ENCODE assay signal across 17 cellular contexts in genomic region chr18:7741640-7742039, GRCh38.
DNase-seq lines count a peak whose midpoint lies in the region; ATAC-seq and TF ChIP-seq lines count a peak whose summit lies in the region.
"Had no signal": no experiment of that assay in that cellular context is flagged by ENCODE, and none has a peak within 500 bp of the region (broad histone marks: within the 10 kb centered on the region; RNA-seq: fewer than 3 reads in every experiment).

No MANE protein-coding gene starts in this region.

- intact Hi-C loops in heart left ventricle (cut with DNase I), result loop anchor here in 2 of 10 donors (10.0 kb wide), 2 partner anchors 63 to 167 kb away; no protein-coding TSS in a partner anchor
- intact Hi-C loops in tibial artery (cut with DNase I; ENCODE audit: low total_unique reads), result no loop called here

- TF ChIP-seq CTCF in heart left ventricle (IDR thresholded peaks at IDR 0.05) (no peak), right atrium auricular region (IDR thresholded peaks at IDR 0.05) (no peak), endodermal cell (conservative IDR thresholded peaks at IDR 0.05) (no peak), mesothelial cell of epicardium (IDR thresholded peaks at IDR 0.05; ENCODE audit: unreplicated experiment) (no peak), tibial artery (IDR thresholded peaks at IDR 0.05) (no peak), osteoblast (IDR thresholded peaks at IDR 0.05; ENCODE audit: extremely low read depth, low read depth, low read length) (no peak)

- no peak overlapping the region for H2AFZ ChIP-seq in osteoblast (ENCODE audit: low read length)

- H3K4me3 Mint-ChIP-seq in endodermal cell (no peak overlapping the region), mesothelial cell of epicardium (no peak overlapping the region)
- H3K4me3 Mint-ChIP-seq: CD8-positive, alpha-beta memory T cell had no signal

- H3K36me3 Mint-ChIP-seq in endodermal cell (ENCODE audit: low read depth), result peaks cover 19% of the 10 kb centered on the region
- H3K36me3 Mint-ChIP-seq in mesothelial cell of epicardium, result peaks cover 15% of the 10 kb centered on the region
- H3K36me3 Mint-ChIP-seq: CD8-positive, alpha-beta memory T cell had no signal

- H3K36me3 ChIP-seq in heart left ventricle, result no peaks in the 10 kb centered on the region
- H3K36me3 ChIP-seq in right atrium auricular region, result no peaks in the 10 kb centered on the region
- H3K36me3 ChIP-seq in endodermal cell (ENCODE audit: control insufficient read depth, insufficient read depth, low read length), result no peaks in the 10 kb centered on the region
- no peaks in the 10 kb centered on the region for H3K36me3 ChIP-seq in tibial artery
- H3K36me3 ChIP-seq in osteoblast (ENCODE audit: insufficient read depth, low read length), result no peaks in the 10 kb centered on the region
- H3K36me3 ChIP-seq: BLaER1 treated with 17β-estradiol and CSF1 and Interleukin-3, amounts not matched to agents 10 nM and 100 nM had no signal

- H3K4me1 Mint-ChIP-seq in endodermal cell, result peaks cover 26% of the 10 kb centered on the region
- peaks cover 29% of the 10 kb centered on the region for H3K4me1 Mint-ChIP-seq in mesothelial cell of epicardium
- H3K4me1 Mint-ChIP-seq: CD8-positive, alpha-beta memory T cell had no signal

- H3K4me2 ChIP-seq in osteoblast (ENCODE audit: insufficient read depth, low read length), result no peak overlapping the region
- H3K4me2 ChIP-seq: BLaER1 treated with 17β-estradiol and CSF1 and Interleukin-3, amounts not matched to agents 10 nM and 100 nM had no signal

- H4K20me1 ChIP-seq in osteoblast (ENCODE audit: insufficient read depth, low read length), result no peaks in the 10 kb centered on the region
- H4K20me1 ChIP-seq: BLaER1 treated with 17β-estradiol and CSF1 and Interleukin-3, amounts not matched to agents 10 nM and 100 nM had no signal

- H3K27me3 ChIP-seq in heart left ventricle (no peaks in the 10 kb centered on the region), right atrium auricular region (no peaks in the 10 kb centered on the region), endodermal cell (ENCODE audit: control insufficient read depth, insufficient read depth, low read length, poor library complexity, severe bottlenecking) (no peaks in the 10 kb centered on the region), tibial artery (no peaks in the 10 kb centered on the region), osteoblast (ENCODE audit: insufficient read depth, low read length) (no peaks in the 10 kb centered on the region)
- H3K27me3 ChIP-seq: BLaER1 treated with 17β-estradiol and CSF1 and Interleukin-3, amounts not matched to agents 10 nM and 100 nM had no signal

- H3K9me3 Mint-ChIP-seq in endodermal cell, result peaks cover 23% of the 10 kb centered on the region
- H3K9me3 Mint-ChIP-seq in mesothelial cell of epicardium, result peaks cover 14% of the 10 kb centered on the region

- no peak overlapping the region for H3K9ac ChIP-seq in endodermal cell (ENCODE audit: extremely low read depth, low read length, poor library complexity, severe bottlenecking)
- H3K9ac ChIP-seq: BLaER1 treated with 17β-estradiol and CSF1 and Interleukin-3, amounts not matched to agents 10 nM and 100 nM had no signal

- H3K27me3 Mint-ChIP-seq in endodermal cell (ENCODE audit: insufficient read depth), result no peaks in the 10 kb centered on the region
- no peaks in the 10 kb centered on the region for H3K27me3 Mint-ChIP-seq in mesothelial cell of epicardium (ENCODE audit: low read depth)

- no peak overlapping the region for H3K4me3 ChIP-seq in heart left ventricle
- H3K4me3 ChIP-seq in right atrium auricular region, result no peak overlapping the region
- H3K4me3 ChIP-seq in endodermal cell (ENCODE audit: low read length), result no peak overlapping the region
- H3K4me3 ChIP-seq in tibial artery, result no peak overlapping the region
- no peak overlapping the region for H3K4me3 ChIP-seq in osteoblast (ENCODE audit: insufficient read depth, low read length)
- H3K4me3 ChIP-seq: BLaER1 treated with 17β-estradiol and CSF1 and Interleukin-3, amounts not matched to agents 10 nM and 100 nM had no signal

- DNase-seq in heart left ventricle, result no peak
- no peak for DNase-seq in right atrium auricular region (ENCODE audit: low spot score)
- DNase-seq in endodermal cell, result no peak
- DNase-seq in mesothelial cell of epicardium (ENCODE audit: low spot score in 2 of 2, unreplicated experiment in 2 of 2), result no peak
- no peak for DNase-seq in tibial artery
- DNase-seq in dedifferentiated amniotic fluid mesenchymal stem cell (ENCODE audit: extremely low spot score), result no peak
- no peak for DNase-seq in stimulated activated naive CD4-positive, alpha-beta T cell (lab: John Stamatoyannopoulos, UW)
- DNase-seq in osteoblast (ENCODE audit: insufficient read length, low spot score, missing footprints), result no peak
- DNase-seq: CD8-positive, alpha-beta memory T cell; DMS79; H7; NCI-H1048; NCI-H1436 treated with DMSO at 0.1 percent for 48 hours; NCI-H2029 treated with DMSO at 0.1 percent for 48 hours; NCI-H2227 treated with DMSO at 0.1 percent for 48 hours; NCI-H524 had no signal

- peaks cover 5% of the 10 kb centered on the region for H3K79me2 ChIP-seq in osteoblast (ENCODE audit: insufficient read depth, low read length)

- H3K27ac ChIP-seq in heart left ventricle, result peak overlapping the region in 10 of 12 donors; percentile 6 to 57 (median 36)
- H3K27ac ChIP-seq in right atrium auricular region, result no peak overlapping the region
- no peak overlapping the region for H3K27ac ChIP-seq in endodermal cell (ENCODE audit: low read depth, low read length)
- peak overlapping the region; percentile 8 to 43 for H3K27ac ChIP-seq in tibial artery
- no peak overlapping the region for H3K27ac ChIP-seq in osteoblast (ENCODE audit: low read depth, low read length)
- H3K27ac ChIP-seq: BLaER1 treated with 17β-estradiol and CSF1 and Interleukin-3, amounts not matched to agents 10 nM and 100 nM had no signal

- TF ChIP-seq POLR2A in heart left ventricle (IDR thresholded peaks at IDR 0.05), result no peak

- peaks cover 7 to 51% (median 29%) of the 10 kb centered on the region in 12 donors for H3K4me1 ChIP-seq in heart left ventricle
- peaks cover 0 to 28% of the 10 kb centered on the region in 2 donors for H3K4me1 ChIP-seq in right atrium auricular region
- H3K4me1 ChIP-seq in endodermal cell (ENCODE audit: control insufficient read depth, insufficient read depth, low read length), result peaks cover 4% of the 10 kb centered on the region
- H3K4me1 ChIP-seq in tibial artery, result peaks cover 0 to 32% (median 7%) of the 10 kb centered on the region in 4 donors
- H3K4me1 ChIP-seq in osteoblast (ENCODE audit: insufficient read depth, low read length), result no peaks in the 10 kb centered on the region
- H3K4me1 ChIP-seq: BLaER1 treated with 17β-estradiol and CSF1 and Interleukin-3, amounts not matched to agents 10 nM and 100 nM had no signal

- peak; percentile 35 to 77 (median 52) for ATAC-seq in heart left ventricle

- H3K9me3 ChIP-seq in heart left ventricle (peaks cover 0 to 13% (median 0%) of the 10 kb centered on the region in 12 donors), right atrium auricular region (peaks cover 0 to 14% of the 10 kb centered on the region in 2 donors), endodermal cell (ENCODE audit: control insufficient read depth, low read length) (peaks cover 27% of the 10 kb centered on the region), tibial artery (no peaks in the 10 kb centered on the region), osteoblast (ENCODE audit: low read depth, low read length) (no peaks in the 10 kb centered on the region)

- H3K27ac Mint-ChIP-seq in endodermal cell, result peak overlapping the region; percentile 87
- H3K27ac Mint-ChIP-seq in mesothelial cell of epicardium, result peak overlapping the region; percentile 50
- H3K27ac Mint-ChIP-seq: CD8-positive, alpha-beta memory T cell had no signal

Comparison
In these comparisons a context has a peak if more than half of its experiments do, and no peak if none do; other contexts are left out.
1. H3K27ac ChIP-seq: peak in heart left ventricle (10 of 12) and tibial artery (2 of 2); none in right atrium auricular region (0 of 2), endodermal cell (single experiment) and osteoblast (single experiment).